12 cellular contexts compared by ENCODE assay signal in the genomic region with DNA sequence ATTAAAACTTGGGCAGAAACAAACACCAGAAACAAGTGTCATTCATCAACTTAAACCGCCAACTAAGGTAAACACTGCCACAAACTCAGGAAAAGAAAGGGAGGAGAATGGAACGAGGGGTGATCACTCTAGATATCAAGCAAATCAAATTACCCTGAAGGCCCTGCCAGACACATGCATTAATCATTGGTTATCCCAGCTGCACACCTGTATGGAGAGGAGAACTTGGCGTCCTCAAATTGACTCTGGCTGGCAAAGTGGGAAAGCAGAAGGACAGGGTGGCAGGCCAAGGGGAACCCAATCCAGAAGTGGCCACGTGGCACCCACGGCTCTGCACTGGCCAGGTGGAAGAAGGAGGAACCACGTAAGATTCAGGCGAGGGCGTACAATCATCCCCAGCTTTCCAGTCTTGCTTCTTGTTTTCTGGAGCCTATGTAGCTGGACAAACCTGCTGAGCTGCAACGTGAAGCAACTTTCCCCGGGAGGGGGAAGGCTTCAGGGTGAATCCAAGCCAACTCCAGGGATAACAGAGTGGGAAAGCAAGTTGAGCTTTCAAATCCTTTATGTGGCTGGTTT.
DNase-seq lines count a peak whose midpoint lies in the region; ATAC-seq and TF ChIP-seq lines count a peak whose summit lies in the region.
"Had no signal": no experiment of that assay in that cellular context is flagged by ENCODE, and none has a peak within 500 bp of the region (broad histone marks: within the 10 kb centered on the region; RNA-seq: fewer than 3 reads in every experiment).

No MANE protein-coding gene starts in this region.

- peak overlapping the region; percentile 49 for H2AFZ ChIP-seq in PC-3 (ENCODE audit: low read length)

- H3K27ac ChIP-seq in PC-3 (ENCODE audit: low read length), result no peak overlapping the region
- no peak overlapping the region for H3K27ac ChIP-seq in left lung
- no peak overlapping the region for H3K27ac ChIP-seq in upper lobe of right lung
- H3K27ac ChIP-seq: SJCRH30 had no signal

- H3F3A ChIP-seq in PC-3 (ENCODE audit: low read length, unreplicated experiment), result no peaks in the 10 kb centered on the region

- H3K4me1 ChIP-seq in PC-3 (ENCODE audit: insufficient read depth, low read length) (peaks cover 13% of the 10 kb centered on the region; the same call in 1 of the 2 replicates), left lung (peaks cover 0 to 60% of the 10 kb centered on the region in 2 donors), upper lobe of right lung (peaks cover 7% of the 10 kb centered on the region)
- H3K4me1 ChIP-seq: SJCRH30 had no signal

- no peak for TF ChIP-seq CTCF in PC-3 (conservative IDR thresholded peaks at IDR 0.05; ENCODE audit: low read depth, low read length)
- no peak for TF ChIP-seq CTCF in left lung (IDR thresholded peaks at IDR 0.05)
- no peak for TF ChIP-seq CTCF in upper lobe of right lung (IDR thresholded peaks at IDR 0.05)

- no peaks in the 10 kb centered on the region for H3K9me2 ChIP-seq in PC-3 (replicated peaks; ENCODE audit: low read length)

- H3K9ac ChIP-seq in PC-3 (ENCODE audit: low read length), result no peak overlapping the region

- POLR2A ChIA-PET in PC-3 (lab: Charles Lee; ENCODE audit: unreplicated experiment), result no interaction called here

- peak; percentile 55 for DNase-seq in Right ventricle myocardium superior
- no peak for DNase-seq in left cardiac atrium
- peak; percentile 46 for DNase-seq in PC-3
- peak; percentile 52 to 87 for DNase-seq in left lung
- DNase-seq in upper lobe of right lung, result peak; percentile 70
- DNase-seq in mesenteric fat pad (ENCODE audit: low spot score), result no peak
- DNase-seq: activated CD4-positive, alpha-beta T cell treated with anti-CD3 and anti-CD28 coated beads for 48 hours; central memory CD4-positive, alpha-beta T cell; SJCRH30 had no signal

- BruUV-seq in PC-3 (replicated peaks; lab: Mats Ljungman, UMichigan), result no TSS peak

- no peaks in the 10 kb centered on the region for H3K36me3 ChIP-seq in PC-3 (ENCODE audit: low read depth, low read length)
- H3K36me3 ChIP-seq in left lung, result no peaks in the 10 kb centered on the region
- H3K36me3 ChIP-seq in upper lobe of right lung, result no peaks in the 10 kb centered on the region
- H3K36me3 ChIP-seq: SJCRH30 had no signal

- H3K4me2 ChIP-seq in PC-3 (ENCODE audit: low read length), result 0 out of 2 replicates have a peak overlapping the region, but pooled peaks have one; percentile 20

- no peaks in the 10 kb centered on the region for H4K20me1 ChIP-seq in PC-3 (ENCODE audit: low read length)

- H3K79me2 ChIP-seq in PC-3 (ENCODE audit: low read length), result no peaks in the 10 kb centered on the region

- H3K9me3 ChIP-seq in PC-3 (ENCODE audit: low read length) (no peaks in the 10 kb centered on the region), left lung (no peaks in the 10 kb centered on the region), upper lobe of right lung (no peaks in the 10 kb centered on the region)
- H3K9me3 ChIP-seq: SJCRH30 had no signal

- CTCF ChIA-PET in PC-3 (lab: Charles Lee), result interaction anchor here (0.7 kb wide), 1 partner anchor 42 kb away, joined by 4 read pairs; no protein-coding TSS in a partner anchor

- no peak overlapping the region for H3K4me3 ChIP-seq in PC-3 (ENCODE audit: low read length)
- no peak overlapping the region for H3K4me3 ChIP-seq in left lung
- no peak overlapping the region for H3K4me3 ChIP-seq in upper lobe of right lung
- H3K4me3 ChIP-seq: SJCRH30 had no signal

- intact Hi-C loops in Right ventricle myocardium superior (cut with DNase I) (no loop called here), left cardiac atrium (cut with DNase I) (no loop called here), PC-3 (cut with micrococcal nuclease) (no loop called here), left lung (cut with DNase I) (no loop called here), upper lobe of right lung (cut with DNase I) (no loop called here)

- ATAC-seq in Right ventricle myocardium superior (ENCODE audit: poor library complexity) (peak; percentile 29), left cardiac atrium (no peak), PC-3 (no peak; the same call in 1 of the 2 replicates), left lung (peak; percentile 63), upper lobe of right lung (peak; percentile 75), HG03108 (IDR thresholded peaks at IDR 0.05; ENCODE audit: unreplicated experiment) (no peak), GM21528 (IDR thresholded peaks at IDR 0.05; ENCODE audit: low FRiP score, unreplicated experiment) (no peak)
- ATAC-seq: HCT116 had no signal

- H3K27me3 ChIP-seq in PC-3 (ENCODE audit: low read length) (no peaks in the 10 kb centered on the region), left lung (no peaks in the 10 kb centered on the region), upper lobe of right lung (no peaks in the 10 kb centered on the region)
- H3K27me3 ChIP-seq: SJCRH30 had no signal

Comparison
In these comparisons a context has a peak if more than half of its experiments do, and no peak if none do; other contexts are left out.
1. ATAC-seq: peak in Right ventricle myocardium superior (single experiment), left lung (single experiment) and upper lobe of right lung (single experiment); none in left cardiac atrium (0 of 2), PC-3 (single experiment), HG03108 (single experiment) and GM21528 (single experiment).
2. DNase-seq: peak in Right ventricle myocardium superior (single experiment), PC-3 (single experiment), left lung (2 of 2) and upper lobe of right lung (single experiment); none in left cardiac atrium (single experiment) and mesenteric fat pad (single experiment).